ENCODE assay signal across 8 cellular contexts in genomic region chr5:83927140-83927733, GRCh38.
DNase-seq lines count a peak whose midpoint lies in the region; ATAC-seq and TF ChIP-seq lines count a peak whose summit lies in the region.

No MANE protein-coding gene starts in this region.

- TF ChIP-seq CTCF in natural killer cell (IDR thresholded peaks at IDR 0.05) (peak; percentile 20), HFFc6 (IDR thresholded peaks at IDR 0.05) (peak; percentile 83)

- H3K4me1 Mint-ChIP-seq in natural killer cell: no peaks in the 10 kb centered on the region
- no peaks in the 10 kb centered on the region for H3K4me1 Mint-ChIP-seq in natural killer cell treated with Interleukin-12 subunit alpha and Interleukin-12 subunit beta and Interleukin-15 and Interleukin-18, amount 100 ng/mL, for 72 hours (ENCODE audit: low read depth in 2 of 2)
- peaks cover 41% of the 10 kb centered on the region; the same call in 1 of the 2 replicates for H3K4me1 Mint-ChIP-seq in HFFc6 (ENCODE audit: low read depth)
- H3K4me1 Mint-ChIP-seq in activated T-helper 1 cell treated with anti-CD3 and anti-CD28 coated beads, Interleukin-12 subunit alpha, Interleukin-12 subunit beta, Interleukin-2, Interleukin-4 antibody, amounts not matched to agents 30 ng/mL and 10 ng/mL and 1 ng/mL, durations not matched to agents 14 hours and 24 hours and 36 hours (ENCODE audit: low read depth): no peaks in the 10 kb centered on the region

- no peak overlapping the region for H3K27ac Mint-ChIP-seq in natural killer cell
- no peak overlapping the region for H3K27ac Mint-ChIP-seq in natural killer cell treated with Interleukin-12 subunit alpha and Interleukin-12 subunit beta and Interleukin-15 and Interleukin-18, amount 100 ng/mL, for 72 hours
- no peak overlapping the region; the same call in 1 of the 2 replicates for H3K27ac Mint-ChIP-seq in HFFc6
- no peak overlapping the region for H3K27ac Mint-ChIP-seq in activated T-helper 1 cell treated with anti-CD3 and anti-CD28 coated beads, Interleukin-12 subunit alpha, Interleukin-12 subunit beta, Interleukin-2, Interleukin-4 antibody, amounts not matched to agents 30 ng/mL and 10 ng/mL and 1 ng/mL, durations not matched to agents 14 hours and 24 hours and 36 hours

- H3K9me3 Mint-ChIP-seq in natural killer cell (peaks cover 3 to 7% of the 10 kb centered on the region in 2 donors), HFFc6 (peaks cover 10% of the 10 kb centered on the region)
- peaks cover 8% of the 10 kb centered on the region for H3K9me3 Mint-ChIP-seq in natural killer cell treated with Interleukin-12 subunit alpha and Interleukin-12 subunit beta and Interleukin-15 and Interleukin-18, amount 100 ng/mL, for 72 hours
- H3K9me3 Mint-ChIP-seq in activated T-helper 1 cell treated with anti-CD3 and anti-CD28 coated beads, Interleukin-12 subunit alpha, Interleukin-12 subunit beta, Interleukin-2, Interleukin-4 antibody, amounts not matched to agents 30 ng/mL and 10 ng/mL and 1 ng/mL, durations not matched to agents 14 hours and 24 hours and 36 hours: no peaks in the 10 kb centered on the region

- intact Hi-C loops in natural killer cell (cut with micrococcal nuclease): no loop called here
- intact Hi-C loops in posterior cingulate gyrus (cut with DNase I): loop anchor here (2.0 kb wide), 1 partner anchor 454 kb away; no protein-coding TSS in a partner anchor
- intact Hi-C loops in activated T-helper 1 cell treated with anti-CD3 and anti-CD28 coated beads, Interleukin-12 subunit alpha, Interleukin-12 subunit beta, Interleukin-2, Interleukin-4 antibody, amounts not matched to agents 30 ng/mL and 10 ng/mL and 1 ng/mL, durations not matched to agents 14 hours and 24 hours and 36 hours (cut with micrococcal nuclease): loop anchor here (10.0 kb wide), 1 partner anchor 212 kb away; no protein-coding TSS in a partner anchor

- DNase-seq in natural killer cell (no peak), HFFc6 (no peak), NCI-H2107 treated with DMSO at 0.1 percent for 48 hours (lab: John Stamatoyannopoulos, UW; ENCODE audit: unreplicated experiment) (peak; percentile 10), glomerular endothelial cell (ENCODE audit: extremely low read depth, low read depth, low spot score) (peak; percentile 66), posterior cingulate gyrus (peak; percentile 30 to 93 (median 78))
- DNase-seq in natural killer cell treated with Interleukin-12 subunit alpha and Interleukin-12 subunit beta and Interleukin-15 and Interleukin-18, amount 100 ng/mL, for 72 hours (ENCODE audit: low spot score): no peak
- DNase-seq in activated T-cell treated with anti-CD3 and anti-CD28 coated beads, Interleukin-2, amount 50 U/mL, for 1 hour: peak; percentile 16
- DNase-seq in activated T-helper 1 cell treated with anti-CD3 and anti-CD28 coated beads, Interleukin-12 subunit alpha, Interleukin-12 subunit beta, Interleukin-2, Interleukin-4 antibody, amounts not matched to agents 30 ng/mL and 10 ng/mL and 1 ng/mL, durations not matched to agents 14 hours and 24 hours and 36 hours (ENCODE audit: low spot score): no peak

- no peaks in the 10 kb centered on the region for H3K36me3 Mint-ChIP-seq in natural killer cell
- H3K36me3 Mint-ChIP-seq in natural killer cell treated with Interleukin-12 subunit alpha and Interleukin-12 subunit beta and Interleukin-15 and Interleukin-18, amount 100 ng/mL, for 72 hours: no peaks in the 10 kb centered on the region
- H3K36me3 Mint-ChIP-seq in HFFc6 (ENCODE audit: low read depth): peaks cover 5% of the 10 kb centered on the region; the same call in 1 of the 2 replicates
- no peaks in the 10 kb centered on the region for H3K36me3 Mint-ChIP-seq in activated T-helper 1 cell treated with anti-CD3 and anti-CD28 coated beads, Interleukin-12 subunit alpha, Interleukin-12 subunit beta, Interleukin-2, Interleukin-4 antibody, amounts not matched to agents 30 ng/mL and 10 ng/mL and 1 ng/mL, durations not matched to agents 14 hours and 24 hours and 36 hours (ENCODE audit: low read depth)

- no peak for ATAC-seq in natural killer cell
- no peak for ATAC-seq in natural killer cell treated with Interleukin-12 subunit alpha and Interleukin-12 subunit beta and Interleukin-15 and Interleukin-18, amount 100 ng/mL, for 72 hours

- H3K27me3 Mint-ChIP-seq in natural killer cell (ENCODE audit: low read depth in 2 of 2) (no peaks in the 10 kb centered on the region), HFFc6 (ENCODE audit: insufficient read depth) (peaks cover 2% of the 10 kb centered on the region; the same call in 1 of the 2 replicates)
- H3K27me3 Mint-ChIP-seq in natural killer cell treated with Interleukin-12 subunit alpha and Interleukin-12 subunit beta and Interleukin-15 and Interleukin-18, amount 100 ng/mL, for 72 hours: no peaks in the 10 kb centered on the region
- no peaks in the 10 kb centered on the region for H3K27me3 Mint-ChIP-seq in activated T-helper 1 cell treated with anti-CD3 and anti-CD28 coated beads, Interleukin-12 subunit alpha, Interleukin-12 subunit beta, Interleukin-2, Interleukin-4 antibody, amounts not matched to agents 30 ng/mL and 10 ng/mL and 1 ng/mL, durations not matched to agents 14 hours and 24 hours and 36 hours (ENCODE audit: insufficient read depth)

- H3K4me3 Mint-ChIP-seq in natural killer cell: no peak overlapping the region
- no peak overlapping the region for H3K4me3 Mint-ChIP-seq in natural killer cell treated with Interleukin-12 subunit alpha and Interleukin-12 subunit beta and Interleukin-15 and Interleukin-18, amount 100 ng/mL, for 72 hours
- no peak overlapping the region for H3K4me3 Mint-ChIP-seq in HFFc6
- H3K4me3 Mint-ChIP-seq in activated T-helper 1 cell treated with anti-CD3 and anti-CD28 coated beads, Interleukin-12 subunit alpha, Interleukin-12 subunit beta, Interleukin-2, Interleukin-4 antibody, amounts not matched to agents 30 ng/mL and 10 ng/mL and 1 ng/mL, durations not matched to agents 14 hours and 24 hours and 36 hours: no peak overlapping the region

Comparison
In these comparisons a context has a peak if more than half of its experiments do, and no peak if none do; other contexts are left out.
1. DNase-seq: peak in NCI-H2107 treated with DMSO at 0.1 percent for 48 hours (single experiment), activated T-cell treated with anti-CD3 and anti-CD28 coated beads, Interleukin-2, amount 50 U/mL, for 1 hour (single experiment), glomerular endothelial cell (single experiment) and posterior cingulate gyrus (10 of 10); none in natural killer cell (single experiment), natural killer cell treated with Interleukin-12 subunit alpha and Interleukin-12 subunit beta and Interleukin-15 and Interleukin-18, amount 100 ng/mL, for 72 hours (single experiment), HFFc6 (single experiment) and activated T-helper 1 cell treated with anti-CD3 and anti-CD28 coated beads, Interleukin-12 subunit alpha, Interleukin-12 subunit beta, Interleukin-2, Interleukin-4 antibody, amounts not matched to agents 30 ng/mL and 10 ng/mL and 1 ng/mL, durations not matched to agents 14 hours and 24 hours and 36 hours (single experiment).